In genomic region chr16:2468725-2469398, GRCh38 we compare ENCODE assay signal across 1 cellular context.
TF ChIP-seq lines count a peak whose summit lies in the region.

No MANE protein-coding gene starts in this region.

TF ChIP-seq in A549, 52 proteins besides CTCF, POLR2A, EP300 and RAD21 (continued from another document):
- TF ChIP-seq, protein P1, sequence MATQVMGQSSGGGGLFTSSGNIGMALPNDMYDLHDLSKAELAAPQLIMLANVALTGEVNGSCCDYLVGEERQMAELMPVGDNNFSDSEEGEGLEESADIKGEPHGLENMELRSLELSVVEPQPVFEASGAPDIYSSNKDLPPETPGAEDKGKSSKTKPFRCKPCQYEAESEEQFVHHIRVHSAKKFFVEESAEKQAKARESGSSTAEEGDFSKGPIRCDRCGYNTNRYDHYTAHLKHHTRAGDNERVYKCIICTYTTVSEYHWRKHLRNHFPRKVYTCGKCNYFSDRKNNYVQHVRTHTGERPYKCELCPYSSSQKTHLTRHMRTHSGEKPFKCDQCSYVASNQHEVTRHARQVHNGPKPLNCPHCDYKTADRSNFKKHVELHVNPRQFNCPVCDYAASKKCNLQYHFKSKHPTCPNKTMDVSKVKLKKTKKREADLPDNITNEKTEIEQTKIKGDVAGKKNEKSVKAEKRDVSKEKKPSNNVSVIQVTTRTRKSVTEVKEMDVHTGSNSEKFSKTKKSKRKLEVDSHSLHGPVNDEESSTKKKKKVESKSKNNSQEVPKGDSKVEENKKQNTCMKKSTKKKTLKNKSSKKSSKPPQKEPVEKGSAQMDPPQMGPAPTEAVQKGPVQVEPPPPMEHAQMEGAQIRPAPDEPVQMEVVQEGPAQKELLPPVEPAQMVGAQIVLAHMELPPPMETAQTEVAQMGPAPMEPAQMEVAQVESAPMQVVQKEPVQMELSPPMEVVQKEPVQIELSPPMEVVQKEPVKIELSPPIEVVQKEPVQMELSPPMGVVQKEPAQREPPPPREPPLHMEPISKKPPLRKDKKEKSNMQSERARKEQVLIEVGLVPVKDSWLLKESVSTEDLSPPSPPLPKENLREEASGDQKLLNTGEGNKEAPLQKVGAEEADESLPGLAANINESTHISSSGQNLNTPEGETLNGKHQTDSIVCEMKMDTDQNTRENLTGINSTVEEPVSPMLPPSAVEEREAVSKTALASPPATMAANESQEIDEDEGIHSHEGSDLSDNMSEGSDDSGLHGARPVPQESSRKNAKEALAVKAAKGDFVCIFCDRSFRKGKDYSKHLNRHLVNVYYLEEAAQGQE (IDR thresholded peaks at IDR 0.05): no peak
- TF ChIP-seq FOSL2 (IDR thresholded peaks at IDR 0.05): no peak
- TF ChIP-seq FOSL2 (CRISPR knock-in tag; IDR thresholded peaks at IDR 0.05): no peak
- no peak for TF ChIP-seq NPAS2 (CRISPR knock-in tag; IDR thresholded peaks at IDR 0.05; ENCODE audit: borderline replicate concordance)
- TF ChIP-seq RNF2 (IDR thresholded peaks at IDR 0.05; ENCODE audit: borderline replicate concordance, low read depth): no peak
- no peak for TF ChIP-seq HDAC2 (IDR thresholded peaks at IDR 0.05)
- TF ChIP-seq POLR2AphosphoS2 (conservative IDR thresholded peaks at IDR 0.05; ENCODE audit: low read length): no peak
- no peak for TF ChIP-seq RCOR1 (IDR thresholded peaks at IDR 0.05; ENCODE audit: low read depth, low read length)
- no peak for TF ChIP-seq HOXB5 (CRISPR knock-in tag; IDR thresholded peaks at IDR 0.05)
- TF ChIP-seq FOSB (CRISPR knock-in tag; IDR thresholded peaks at IDR 0.05): no peak
- TF ChIP-seq, protein P2, sequence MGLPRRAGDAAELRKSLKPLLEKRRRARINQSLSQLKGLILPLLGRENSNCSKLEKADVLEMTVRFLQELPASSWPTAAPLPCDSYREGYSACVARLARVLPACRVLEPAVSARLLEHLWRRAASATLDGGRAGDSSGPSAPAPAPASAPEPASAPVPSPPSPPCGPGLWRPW (IDR thresholded peaks at IDR 0.05): no peak
- no peak for TF ChIP-seq KDM1A (IDR thresholded peaks at IDR 0.05; ENCODE audit: low read depth)
- no peak for TF ChIP-seq MAFK (IDR thresholded peaks at IDR 0.05; ENCODE audit: partially characterized antibody)
- no peak for TF ChIP-seq HEYL (CRISPR knock-in tag; IDR thresholded peaks at IDR 0.05)
- TF ChIP-seq ZSCAN20 (CRISPR knock-in tag; IDR thresholded peaks at IDR 0.05): no peak
TF ChIP-seq in A549: peak in this region for 0.
